ENCODE assay signal across 17 cellular contexts in genomic region chr15:70802629-70803028, GRCh38. TPM values are rescaled to one million over a fixed set of nuclear protein-coding genes. Genes with fewer than 3 reads are reported as not detected.
DNase-seq lines count a peak whose midpoint lies in the region; FAIRE-seq and TF ChIP-seq lines count a peak whose summit lies in the region.
"Had no signal": no experiment of that assay in that cellular context is flagged by ENCODE, and none has a peak within 500 bp of the region (broad histone marks: within the 10 kb centered on the region; RNA-seq: fewer than 3 reads in every experiment).

No MANE protein-coding gene starts in this region.

- 91 to 92% methylated on average over 4 of the region's 4 CpGs for WGBS in sigmoid colon, 2 donors

- no peak for TF ChIP-seq EP300 in sigmoid colon (IDR thresholded peaks at IDR 0.05)

- H3K4me3 ChIP-seq in ACC112 (ENCODE audit: low read depth, low read length) (peak overlapping the region; percentile 27; the same call in 1 of the 2 replicates), bronchial epithelial cell (ENCODE audit: low read depth, low read length) (no peak overlapping the region), sigmoid colon (no peak overlapping the region)
- H3K4me3 ChIP-seq: gastroesophageal sphincter had no signal

- H3K79me2 ChIP-seq in ACC112 (ENCODE audit: control insufficient read depth, insufficient read depth, low read length, unreplicated experiment), result no peaks in the 10 kb centered on the region

- TF ChIP-seq CTCF in bronchial epithelial cell (IDR thresholded peaks at IDR 0.05; ENCODE audit: insufficient read depth, low read length, severe bottlenecking) (no peak), sigmoid colon (IDR thresholded peaks at IDR 0.05) (no peak), GM20000 (IDR thresholded peaks at IDR 0.05; ENCODE audit: extremely low read depth, missing control alignments) (no peak)

- H3K4me1 ChIP-seq in ACC112 (ENCODE audit: control insufficient read depth, insufficient read depth, low read length, unreplicated experiment) (peaks cover 46% of the 10 kb centered on the region), sigmoid colon (peaks cover 0 to 13% (median 12%) of the 10 kb centered on the region in 4 donors)

- H2AFZ ChIP-seq in ACC112 (ENCODE audit: low read length, unreplicated experiment), result peak overlapping the region; percentile 48

- no peak for TF ChIP-seq POLR2A in sigmoid colon (IDR thresholded peaks at IDR 0.05)

- H3K27me3 ChIP-seq in ACC112 (ENCODE audit: insufficient read depth, low read length) (no peaks in the 10 kb centered on the region), bronchial epithelial cell (ENCODE audit: control insufficient read depth, insufficient read depth, low read length) (no peaks in the 10 kb centered on the region), sigmoid colon (no peaks in the 10 kb centered on the region)
- H3K27me3 ChIP-seq: gastroesophageal sphincter had no signal

- H3K27ac ChIP-seq in ACC112 (ENCODE audit: low read depth, low read length) (peak overlapping the region; percentile 76), sigmoid colon (no peak overlapping the region)
- H3K27ac ChIP-seq: gastroesophageal sphincter had no signal

- H3K9me3 ChIP-seq in sigmoid colon, result no peaks in the 10 kb centered on the region
- H3K9me3 ChIP-seq: gastroesophageal sphincter had no signal

- intact Hi-C loops in sigmoid colon (cut with DNase I), result no loop called here

- no peak for FAIRE-seq in bronchial epithelial cell (lab: Jason Lieb, UNC)
- FAIRE-seq: D721Med, islet of Langerhans had no signal

- H3K36me3 ChIP-seq in ACC112 (ENCODE audit: insufficient read depth, low read length) (no peaks in the 10 kb centered on the region), bronchial epithelial cell (ENCODE audit: control insufficient read depth, insufficient read depth, low read length) (no peaks in the 10 kb centered on the region), sigmoid colon (no peaks in the 10 kb centered on the region)
- H3K36me3 ChIP-seq: gastroesophageal sphincter had no signal

- DNase-seq in LHCN-M2 (ENCODE audit: low read depth), result peak; percentile 91
- DNase-seq in bronchial epithelial cell (ENCODE audit: low read depth), result peak; percentile 73
- peak; percentile 82 for DNase-seq in hepatic stellate cell (ENCODE audit: low spot score)
- DNase-seq in NCI-H2227 treated with DMSO at 0.1 percent for 48 hours (lab: John Stamatoyannopoulos, UW), result no peak
- DNase-seq in sigmoid colon, result no peak
- DNase-seq in GM20000 (ENCODE audit: low spot score), result no peak
- no peak for DNase-seq in NCI-H1930 (lab: John Stamatoyannopoulos, UW)
- DNase-seq: activated T-cell treated with anti-CD3 and anti-CD28 coated beads, Interleukin-2, amount 50 U/mL, for 4 hours; dermis blood vessel endothelial cell; NCI-H446; stimulated activated CD4-positive, alpha-beta T cell treated with anti-CD3 and anti-CD28 coated beads, Interleukin-15, amount 100 ng/mL, for 24 hours; substantia nigra had no signal

RNA-seq across cellular contexts. Expression of gene UACA, which starts 39.3 kb away (rescaled TPM):
- 41.1 and 48.2 TPM in 2 replicates for total RNA-seq in LHCN-M2 (2014; rRNA removed)
- 38.1 TPM for polyA plus RNA-seq in LHCN-M2 (2012)
- total RNA-seq in bronchial epithelial cell, result 18.2 and 30.5 TPM in 2 replicates
- 10 to 100 TPM; 19.1 to 51.0 (median 29.4) TPM for total RNA-seq in sigmoid colon
- 10 to 100 TPM; 19.2 to 44.4 (median 26.4) TPM for polyA plus RNA-seq in sigmoid colon

RNA-seq across cellular contexts. Expression of gene LARP6, which starts 51.3 kb away (rescaled TPM):
- total RNA-seq in LHCN-M2 (2014; rRNA removed) (43.6 and 45.0 TPM in 2 replicates), bronchial epithelial cell (41.1 and 42.1 TPM in 2 replicates), sigmoid colon (10 to 100 TPM; 13.7 to 26.6 (median 24.3) TPM)
- polyA plus RNA-seq in LHCN-M2 (2012), result 71.7 TPM
- 1 to 10 TPM; 1.2 to 6.6 (median 3.6) TPM for polyA plus RNA-seq in sigmoid colon
- total RNA-seq: T-helper 1 cell treated with Interleukin-12 subunit alpha and Interleukin-12 subunit beta and Interleukin-4 antibody, amounts not matched to agents 30 ng/mL and 1 ng/mL, for 36 hours had no signal

Comparison
In these comparisons a context has a peak if more than half of its experiments do, and no peak if none do; other contexts are left out.
1. DNase-seq: peak in LHCN-M2 (single experiment), bronchial epithelial cell (single experiment) and hepatic stellate cell (single experiment); none in NCI-H2227 treated with DMSO at 0.1 percent for 48 hours (single experiment), sigmoid colon (single experiment), GM20000 (single experiment) and NCI-H1930 (0 of 2).